20 cellular contexts compared by ENCODE assay signal in the genomic region with DNA sequence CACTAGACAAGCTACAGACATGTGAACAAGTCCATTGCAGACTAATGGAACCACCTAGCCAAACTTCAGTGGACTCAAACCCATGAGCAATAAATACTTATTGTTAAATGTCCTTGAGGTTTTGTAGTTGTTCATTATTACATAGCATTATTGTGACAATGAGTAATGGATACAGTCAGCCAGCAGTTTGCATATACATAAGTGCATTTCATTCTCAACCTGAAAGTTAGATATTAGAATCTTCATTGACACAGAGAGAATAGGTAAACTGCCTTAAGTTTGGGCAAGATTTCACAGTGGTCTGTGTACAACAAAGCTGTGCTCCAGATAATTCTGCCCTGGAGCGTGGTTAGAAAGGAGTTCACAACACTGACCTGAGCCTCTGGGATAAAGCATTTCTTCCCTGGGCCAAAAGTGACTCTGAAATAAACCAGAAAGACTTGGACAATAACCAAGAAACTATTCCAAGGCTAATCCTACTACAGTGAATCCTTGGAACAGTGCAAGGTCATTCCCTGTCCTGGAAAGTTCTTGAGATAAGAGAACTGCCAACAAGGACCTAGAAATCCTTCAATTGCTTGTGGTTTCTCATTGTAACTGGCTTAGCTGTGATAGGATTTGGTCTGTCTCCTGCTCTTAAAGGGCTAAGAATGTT.
"Had no signal": no experiment of that assay in that cellular context is flagged by ENCODE, and none has a peak within 500 bp of the region (broad histone marks: within the 10 kb centered on the region; RNA-seq: fewer than 3 reads in every experiment).

No MANE protein-coding gene starts in this region.

- H3K9me3 ChIP-seq: colonic mucosa, lower lobe of right lung, vagina had no signal

- H3K36me3 Mint-ChIP-seq: immature natural killer cell had no signal

- H3K4me3 Mint-ChIP-seq: activated CD4-positive, alpha-beta T cell treated with anti-CD3 and anti-CD28 coated beads, Interleukin-2, amount 10 ng/mL, durations not matched to agents 24 days and 14 days; activated CD8-positive, alpha-beta T cell treated with anti-CD3 and anti-CD28 coated beads for 36 hours; central memory CD8-positive, alpha-beta T cell; immature natural killer cell; nephron had no signal

- H3K4me3 ChIP-seq: colonic mucosa, lower lobe of right lung, vagina had no signal

- H3K27me3 ChIP-seq: colonic mucosa, vagina had no signal

- H3K4me1 Mint-ChIP-seq: central memory CD8-positive, alpha-beta T cell; immature natural killer cell; nephron had no signal

- H3K27ac ChIP-seq: colonic mucosa, lower lobe of right lung, vagina had no signal

- DNase-seq: activated CD4-positive, alpha-beta T cell treated with anti-CD3 and anti-CD28 coated beads, Interleukin-2, amount 10 ng/mL, durations not matched to agents 24 days and 14 days; activated CD8-positive, alpha-beta T cell treated with anti-CD3 and anti-CD28 coated beads for 36 hours; activated naive CD4-positive, alpha-beta T cell treated with Interleukin-2 at 50 U/mL for 16 hours; activated T-cell treated with anti-CD3 and anti-CD28 coated beads, Interleukin-2, amount 50 U/mL, for 1 hour; aorta; colonic mucosa; immature natural killer cell; kidney glomerular epithelial cell; lower lobe of right lung; midbrain; nucleus accumbens; posterior cingulate gyrus; stimulated activated CD4-positive, alpha-beta T cell treated with anti-CD3 and anti-CD28 coated beads, Interleukin-2, amount 100 ng/mL, for 24 hours; stimulated activated naive CD8-positive, alpha-beta T cell treated with anti-CD3 and anti-CD28 coated beads, Interleukin-15, Interleukin-2, amounts not matched to agents 100 U/mL and 50 U/mL, for 24 hours; substantia nigra; trophoblast cell had no signal

- H3K27ac Mint-ChIP-seq: activated CD4-positive, alpha-beta T cell treated with anti-CD3 and anti-CD28 coated beads, Interleukin-2, amount 10 ng/mL, durations not matched to agents 24 days and 14 days; activated CD8-positive, alpha-beta T cell treated with anti-CD3 and anti-CD28 coated beads for 36 hours; activated T-helper 2 cell treated with anti-CD3 and anti-CD28 coated beads, Interferon-gamma antibody, Interleukin-2, Interleukin-4, amounts not matched to agents 10 μg/mL and 5 μg/mL and 100 μg/mL, durations not matched to agents 14 hours and 24 hours and 36 hours; immature natural killer cell had no signal

- ATAC-seq: activated CD8-positive, alpha-beta T cell treated with anti-CD3 and anti-CD28 coated beads for 36 hours; lower lobe of right lung; stimulated activated naive CD8-positive, alpha-beta T cell treated with anti-CD3 and anti-CD28 coated beads, Interleukin-15, Interleukin-2, amounts not matched to agents 100 U/mL and 50 U/mL, for 24 hours had no signal

- H3K4me1 ChIP-seq: colonic mucosa, lower lobe of right lung, vagina had no signal

- H3K36me3 ChIP-seq: colonic mucosa, lower lobe of right lung, vagina had no signal

- H3K9me3 Mint-ChIP-seq: activated CD8-positive, alpha-beta T cell treated with anti-CD3 and anti-CD28 coated beads for 36 hours; activated T-helper 2 cell treated with anti-CD3 and anti-CD28 coated beads, Interferon-gamma antibody, Interleukin-2, Interleukin-4, amounts not matched to agents 10 μg/mL and 5 μg/mL and 100 μg/mL, durations not matched to agents 14 hours and 24 hours and 36 hours; central memory CD8-positive, alpha-beta T cell; nephron had no signal

- H3K27me3 Mint-ChIP-seq: activated CD4-positive, alpha-beta T cell treated with anti-CD3 and anti-CD28 coated beads, Interleukin-2, amount 10 ng/mL, durations not matched to agents 24 days and 14 days; activated CD8-positive, alpha-beta T cell treated with anti-CD3 and anti-CD28 coated beads for 36 hours; central memory CD8-positive, alpha-beta T cell had no signal
